Comparison of ENCODE assay signal across 8 cellular contexts in the genomic region with DNA sequence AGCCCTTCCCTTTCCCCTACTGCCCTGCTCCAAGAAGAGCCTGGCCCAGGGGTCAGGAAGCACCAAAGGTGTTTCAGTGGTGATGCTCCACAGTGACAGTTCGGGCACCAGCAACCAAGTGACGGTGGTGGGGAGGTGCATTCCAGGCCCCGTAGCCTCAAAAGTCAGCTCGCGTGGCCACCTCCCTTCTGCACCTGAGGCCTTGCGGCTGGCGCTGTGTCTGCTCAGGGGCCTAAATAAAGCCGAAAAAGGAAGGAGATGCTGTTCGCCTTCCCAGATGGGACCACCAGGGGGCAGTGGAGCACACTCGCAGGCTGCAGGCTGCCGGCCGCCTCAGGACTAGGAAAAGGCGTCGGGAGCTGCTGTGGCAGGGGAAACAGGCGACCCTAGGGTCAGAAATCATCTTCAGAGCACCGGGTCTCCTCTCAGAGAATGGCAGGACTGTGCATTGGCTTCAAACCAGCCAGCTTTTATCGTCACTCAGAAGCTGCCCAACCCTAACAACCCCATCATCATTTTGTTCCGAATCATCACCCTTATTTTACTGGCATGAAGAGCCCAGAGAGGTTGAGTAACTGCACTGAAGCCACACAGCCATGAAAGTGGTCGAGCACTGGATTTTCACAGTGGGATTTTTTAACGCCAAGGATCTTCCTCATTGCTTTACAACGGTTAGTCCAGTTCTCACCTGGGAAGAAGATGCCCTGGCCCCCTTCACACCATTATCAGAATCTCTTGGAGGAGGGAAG.
DNase-seq lines count a peak whose midpoint lies in the region; ATAC-seq and TF ChIP-seq lines count a peak whose summit lies in the region.

No MANE protein-coding gene starts in this region.

- no peaks in the 10 kb centered on the region for H3K27me3 ChIP-seq in KMS-11 (ENCODE audit: insufficient read depth, low read depth)
- no peaks in the 10 kb centered on the region for H3K27me3 ChIP-seq in SJSA1 (replicated peaks)
- H3K27me3 ChIP-seq in mesendoderm (ENCODE audit: insufficient read depth, low read length, poor library complexity): no peaks in the 10 kb centered on the region
- no peaks in the 10 kb centered on the region for H3K27me3 ChIP-seq in transverse colon

- H4K20me1 ChIP-seq in KMS-11 (ENCODE audit: insufficient read depth): no peaks in the 10 kb centered on the region

- H3K27ac ChIP-seq in KMS-11 (no peak overlapping the region), SJSA1 (no peak overlapping the region), mesendoderm (ENCODE audit: low read depth, low read length) (no peak overlapping the region), transverse colon (no peak overlapping the region), coronary artery (no peak overlapping the region)

- no peak overlapping the region for H4K5ac ChIP-seq in mesendoderm (ENCODE audit: low read length)

- no peak overlapping the region for H2AK5ac ChIP-seq in mesendoderm (ENCODE audit: low read length)

- no peak overlapping the region for H4K8ac ChIP-seq in mesendoderm (ENCODE audit: low read depth, low read length)

- no peak overlapping the region for H3K18ac ChIP-seq in mesendoderm (ENCODE audit: low read length)

- peak; percentile 77 for DNase-seq in GM03348 (ENCODE audit: low spot score)
- DNase-seq in SJSA1 (ENCODE audit: low read depth in 1 of 2, low spot score in 2 of 2): peak; percentile 27 to 53
- DNase-seq in dermis blood vessel endothelial cell: peak; percentile 56
- DNase-seq in mesendoderm: peak; percentile 83
- peak; percentile 43 for DNase-seq in transverse colon
- no peak for DNase-seq in coronary artery (ENCODE audit: low spot score)

- ATAC-seq in GM21576 (IDR thresholded peaks at IDR 0.05; ENCODE audit: unreplicated experiment): peak; percentile 80

- no CpG with 5 or more reads among the region's 21 CpGs for WGBS in mesendoderm (ENCODE audit: extremely low coverage, insufficient coverage, low lambda C conversion rate)
- WGBS in transverse colon (ENCODE audit: low coverage in 1 of 2), 2 donors: 30 to 82% methylated on average over 3 to 19 of the region's 21 CpGs

- H3K9ac ChIP-seq in KMS-11 (no peak overlapping the region), mesendoderm (ENCODE audit: low read length) (no peak overlapping the region)

- no peaks in the 10 kb centered on the region for H3K79me1 ChIP-seq in mesendoderm (ENCODE audit: low read length)

- H3K4me2 ChIP-seq in KMS-11 (no peak overlapping the region), mesendoderm (ENCODE audit: low read length) (no peak overlapping the region)

- no peak for TF ChIP-seq POLR2A in transverse colon (IDR thresholded peaks at IDR 0.05)

- peak overlapping the region; percentile 39 for H3K56ac ChIP-seq in mesendoderm (ENCODE audit: low read length)

- H2BK120ac ChIP-seq in mesendoderm (ENCODE audit: low read depth, low read length): no peak overlapping the region

- TF ChIP-seq CTCF in KMS-11 (conservative IDR thresholded peaks at IDR 0.05; ENCODE audit: low read depth, low read length) (peak; percentile 79), transverse colon (IDR thresholded peaks at IDR 0.05) (peak; percentile 52 to 66 (median 56)), coronary artery (IDR thresholded peaks at IDR 0.05) (no peak)

- no peak for TF ChIP-seq EP300 in transverse colon (IDR thresholded peaks at IDR 0.05; ENCODE audit: low read depth)

- no peak overlapping the region for H2AFZ ChIP-seq in KMS-11 (ENCODE audit: low read depth)

- intact Hi-C loops in transverse colon (cut with DNase I; ENCODE audit: low total_unique reads): no loop called here

- H3K23ac ChIP-seq in mesendoderm (ENCODE audit: low read length): no peak overlapping the region

- H3K4ac ChIP-seq in mesendoderm (ENCODE audit: low read depth, low read length): no peak overlapping the region

- no peaks in the 10 kb centered on the region for H3K79me2 ChIP-seq in KMS-11 (ENCODE audit: insufficient read depth, low read depth)
- H3K79me2 ChIP-seq in mesendoderm (ENCODE audit: control insufficient read depth, insufficient read depth, low read length): no peaks in the 10 kb centered on the region

- in situ Hi-C loops in transverse colon (cut with MboI; ENCODE audit: low pct_ligation_motif_present in 1 of 4, low pct_unique_long_range_greater_than_20kb in 1 of 4, low sequenced_read_pairs in 3 of 4): no loop called here

- no peaks in the 10 kb centered on the region for H3K9me3 ChIP-seq in SJSA1 (replicated peaks)
- no peaks in the 10 kb centered on the region for H3K9me3 ChIP-seq in transverse colon

- H3K4me1 ChIP-seq in KMS-11 (ENCODE audit: low read depth, poor library complexity, severe bottlenecking) (no peaks in the 10 kb centered on the region), SJSA1 (replicated peaks) (no peaks in the 10 kb centered on the region), mesendoderm (ENCODE audit: control insufficient read depth, low read depth, low read length) (no peaks in the 10 kb centered on the region), transverse colon (no peaks in the 10 kb centered on the region)

- no peaks in the 10 kb centered on the region for H3K36me3 ChIP-seq in KMS-11 (ENCODE audit: insufficient read depth)
- H3K36me3 ChIP-seq in SJSA1: no peaks in the 10 kb centered on the region
- no peaks in the 10 kb centered on the region for H3K36me3 ChIP-seq in mesendoderm (ENCODE audit: control insufficient read depth, insufficient read depth, low read length)
- H3K36me3 ChIP-seq in transverse colon: no peaks in the 10 kb centered on the region

- no peak overlapping the region for H2BK5ac ChIP-seq in mesendoderm (ENCODE audit: low read length)

- H3K4me3 ChIP-seq in KMS-11 (IDR thresholded peaks at IDR 0.05; ENCODE audit: insufficient read depth, low read depth, low read length): no peak overlapping the region
- H3K4me3 ChIP-seq in SJSA1: no peak overlapping the region
- no peak overlapping the region for H3K4me3 ChIP-seq in mesendoderm (ENCODE audit: low read length)
- H3K4me3 ChIP-seq in transverse colon: no peak overlapping the region
- no peak overlapping the region for H3K4me3 ChIP-seq in coronary artery

- no peak overlapping the region for H2BK15ac ChIP-seq in mesendoderm (replicated peaks; ENCODE audit: low read depth)
